In genomic region chr22:42901790-42902508, GRCh38 we compare ENCODE assay signal across 10 cellular contexts. TPM values are rescaled to one million over a fixed set of nuclear protein-coding genes. Genes with fewer than 3 reads are reported as not detected.
DNase-seq lines count a peak whose midpoint lies in the region; ATAC-seq and TF ChIP-seq lines count a peak whose summit lies in the region.
"Had no signal": no experiment of that assay in that cellular context is flagged by ENCODE, and none has a peak within 500 bp of the region (broad histone marks: within the 10 kb centered on the region; RNA-seq: fewer than 3 reads in every experiment).

No MANE protein-coding gene starts in this region.

- TF ChIP-seq CTCF in body of pancreas (IDR thresholded peaks at IDR 0.05) (peak in 3 of 7 experiments; percentile 11 to 13 (median 13)), lower lobe of right lung (IDR thresholded peaks at IDR 0.05) (peak; percentile 19)

- H3K27me3 ChIP-seq in BLaER1 treated with 17β-estradiol and CSF1 and Interleukin-3, amounts not matched to agents 10 nM and 100 nM: no peaks in the 10 kb centered on the region
- H3K27me3 ChIP-seq in body of pancreas (no peaks in the 10 kb centered on the region), lower lobe of right lung (ENCODE audit: low read depth) (no peaks in the 10 kb centered on the region)
- no peaks in the 10 kb centered on the region for H3K27me3 ChIP-seq in effector memory CD4-positive, alpha-beta T cell (replicated peaks; ENCODE audit: control insufficient read depth, insufficient read depth, low read length, poor library complexity, severe bottlenecking)
- H3K27me3 ChIP-seq: pancreas had no signal

- peak overlapping the region; percentile 64 to 96 (median 79) for H3K4me2 ChIP-seq in BLaER1 treated with 17β-estradiol and CSF1 and Interleukin-3, amounts not matched to agents 10 nM and 100 nM

- intact Hi-C loops in body of pancreas (cut with DNase I) (no loop called here), lower lobe of right lung (cut with DNase I) (no loop called here)

- H3K4me1 ChIP-seq in BLaER1 treated with 17β-estradiol and CSF1 and Interleukin-3, amounts not matched to agents 10 nM and 100 nM: peaks cover 89 to 100% (median 98%) of the 10 kb centered on the region in 10 experiments
- H3K4me1 ChIP-seq in body of pancreas: peaks cover 60% of the 10 kb centered on the region
- peaks cover 41% of the 10 kb centered on the region for H3K4me1 ChIP-seq in lower lobe of right lung
- H3K4me1 ChIP-seq in effector memory CD4-positive, alpha-beta T cell (ENCODE audit: control insufficient read depth, insufficient read depth, low read length, poor library complexity, severe bottlenecking): no peaks in the 10 kb centered on the region

- WGBS in body of pancreas, 2 donors: 74 to 78% methylated on average over 13 to 14 of the region's 14 CpGs

- H3K9me3 ChIP-seq in BLaER1 treated with 17β-estradiol and CSF1 and Interleukin-3, amounts not matched to agents 10 nM and 100 nM (replicated peaks in 1 of 11): no peaks in the 10 kb centered on the region
- H3K9me3 ChIP-seq in body of pancreas (no peaks in the 10 kb centered on the region), lower lobe of right lung (no peaks in the 10 kb centered on the region)
- no peaks in the 10 kb centered on the region for H3K9me3 ChIP-seq in effector memory CD4-positive, alpha-beta T cell (ENCODE audit: control insufficient read depth, low read length)
- H3K9me3 ChIP-seq: pancreas had no signal

- H3K9ac ChIP-seq in BLaER1 treated with 17β-estradiol and CSF1 and Interleukin-3, amounts not matched to agents 10 nM and 100 nM: peak overlapping the region in 10 of 11 experiments; percentile 24 to 80 (median 62); a peak in 21 of 22 replicates

- peak; percentile 14 to 27 for DNase-seq in Kasumi-1 (lab: John Stamatoyannopoulos, UW)
- DNase-seq in body of pancreas: peak in 1 of 4 donors; percentile 25
- no peak for DNase-seq in lower lobe of right lung
- no peak for DNase-seq in effector memory CD4-positive, alpha-beta T cell
- no peak for DNase-seq in AG20443 (ENCODE audit: low spot score)
- no peak for DNase-seq in COR-L47 (lab: John Stamatoyannopoulos, UW)
- DNase-seq in activated T-cell treated with anti-CD3 and anti-CD28 coated beads, Interleukin-2, amount 50 U/mL, for 1 hour: no peak
- DNase-seq: activated CD4-positive, CD25-positive, alpha-beta regulatory T cell treated with anti-CD3 and anti-CD28 coated beads, Interleukin-2, amount 50 U/mL, for 72 hours; pancreas had no signal

- peak overlapping the region; percentile 30 to 92 (median 72); a peak in 21 of 22 replicates for H3K27ac ChIP-seq in BLaER1 treated with 17β-estradiol and CSF1 and Interleukin-3, amounts not matched to agents 10 nM and 100 nM
- H3K27ac ChIP-seq in body of pancreas (peak overlapping the region in 3 of 4 donors; percentile 1 to 39 (median 3)), lower lobe of right lung (no peak overlapping the region)
- H3K27ac ChIP-seq in effector memory CD4-positive, alpha-beta T cell (ENCODE audit: insufficient read depth, low read length, poor library complexity, severe bottlenecking): no peak overlapping the region

- peaks cover 0 to 94% (median 47%) of the 10 kb centered on the region in 11 experiments; a peak in 15 of 22 replicates for H4K20me1 ChIP-seq in BLaER1 treated with 17β-estradiol and CSF1 and Interleukin-3, amounts not matched to agents 10 nM and 100 nM

- peaks cover 20 to 65% (median 37%) of the 10 kb centered on the region in 11 experiments; a peak in 21 of 22 replicates for H3K36me3 ChIP-seq in BLaER1 treated with 17β-estradiol and CSF1 and Interleukin-3, amounts not matched to agents 10 nM and 100 nM
- H3K36me3 ChIP-seq in body of pancreas (replicated peaks in 1 of 2; ENCODE audit: insufficient read depth in 1 of 2, low read depth in 2 of 2) (no peaks in the 10 kb centered on the region), lower lobe of right lung (peaks cover 22% of the 10 kb centered on the region)
- peaks cover 5% of the 10 kb centered on the region for H3K36me3 ChIP-seq in effector memory CD4-positive, alpha-beta T cell (ENCODE audit: control insufficient read depth, insufficient read depth, low read length)
- H3K36me3 ChIP-seq: pancreas had no signal

- H3K4me3 ChIP-seq in BLaER1 treated with 17β-estradiol and CSF1 and Interleukin-3, amounts not matched to agents 10 nM and 100 nM: peak overlapping the region in 1 of 10 experiments; percentile 22; a peak in 1 of 20 replicates
- no peak overlapping the region for H3K4me3 ChIP-seq in body of pancreas
- no peak overlapping the region for H3K4me3 ChIP-seq in lower lobe of right lung
- no peak overlapping the region for H3K4me3 ChIP-seq in effector memory CD4-positive, alpha-beta T cell (ENCODE audit: insufficient read depth, low read depth, low read length, poor library complexity, severe bottlenecking)
- H3K4me3 ChIP-seq: pancreas had no signal

- no peak for TF ChIP-seq POLR2A in body of pancreas (IDR thresholded peaks at IDR 0.05)

- ATAC-seq in body of pancreas: no peak
- ATAC-seq in lower lobe of right lung: no peak
- ATAC-seq: pancreas had no signal

RNA-seq across cellular contexts. Expression of gene ARFGAP3, which starts 44.9 kb away (rescaled TPM):
- total RNA-seq in body of pancreas: 10 to 100 TPM; 64.3 to 73.2 TPM
- 39.9 TPM for total RNA-seq in lower lobe of right lung

Comparison
In these comparisons a context has a peak if more than half of its experiments do, and no peak if none do; other contexts are left out.
1. H3K27ac ChIP-seq: peak in BLaER1 treated with 17β-estradiol and CSF1 and Interleukin-3, amounts not matched to agents 10 nM and 100 nM (11 of 11) and body of pancreas (3 of 4); none in lower lobe of right lung (single experiment) and effector memory CD4-positive, alpha-beta T cell (single experiment).
2. DNase-seq: peak in Kasumi-1 (2 of 2); none in lower lobe of right lung (single experiment), effector memory CD4-positive, alpha-beta T cell (0 of 3), AG20443 (single experiment), COR-L47 (single experiment) and activated T-cell treated with anti-CD3 and anti-CD28 coated beads, Interleukin-2, amount 50 U/mL, for 1 hour (single experiment).